Comparison of ENCODE assay signal across 1 cellular context in genomic region chr2:240909216-240909974, GRCh38.
TF ChIP-seq lines count a peak whose summit lies in the region.

No MANE protein-coding gene starts in this region.

TF ChIP-seq in IMR-90, 13 proteins besides CTCF, POLR2A, EP300 and RAD21:
- no peak for TF ChIP-seq NFE2L2 (IDR thresholded peaks at IDR 0.05; ENCODE audit: low read depth, low read length)
